Comparison of ENCODE assay signal across 20 cellular contexts in the genomic region with DNA sequence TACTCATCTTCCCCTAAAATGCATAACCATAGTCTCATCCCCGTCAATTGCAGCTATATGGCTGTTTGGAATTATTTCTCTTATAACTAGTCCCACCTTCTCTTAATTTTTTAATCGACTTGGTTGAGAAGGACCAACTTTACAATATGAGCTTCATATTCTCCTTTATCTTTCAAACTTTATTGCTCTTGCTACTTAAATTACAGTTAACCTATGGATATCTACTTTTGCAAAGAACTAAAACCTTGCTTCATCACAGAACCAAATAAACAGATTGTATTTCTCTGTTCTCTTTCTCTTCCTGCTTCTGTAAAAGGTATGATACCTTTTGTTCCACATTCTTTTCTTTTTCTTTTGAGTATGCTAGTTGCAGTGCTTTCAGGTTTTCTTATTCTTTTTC. TPM values are rescaled to one million over a fixed set of nuclear protein-coding genes. Genes with fewer than 3 reads are reported as not detected.
DNase-seq lines count a peak whose midpoint lies in the region; ATAC-seq, FAIRE-seq and TF ChIP-seq lines count a peak whose summit lies in the region.
"Had no signal": no experiment of that assay in that cellular context is flagged by ENCODE, and none has a peak within 500 bp of the region (broad histone marks: within the 10 kb centered on the region; RNA-seq: fewer than 3 reads in every experiment).

No MANE protein-coding gene starts in this region.

- no peaks in the 10 kb centered on the region for H3K27me3 ChIP-seq in upper lobe of right lung
- H3K27me3 ChIP-seq in breast epithelium = no peaks in the 10 kb centered on the region
- H3K27me3 ChIP-seq: BLaER1 treated with 17β-estradiol and CSF1 and Interleukin-3, amounts not matched to agents 10 nM and 100 nM; heart right ventricle; right atrium auricular region had no signal

- no peak for TF ChIP-seq CTCF in upper lobe of right lung (IDR thresholded peaks at IDR 0.05)
- no peak for TF ChIP-seq CTCF in breast epithelium (IDR thresholded peaks at IDR 0.05)

- POLR2A ChIA-PET in activated CD4-positive, alpha-beta memory T cell treated with anti-CD3 and anti-CD28 coated beads, Interleukin-2, amount 10 ng/mL, durations not matched to agents 7 days and 5 days (lab: Charles Lee) = interaction anchor here (0.7 to 15.7 kb wide), 5 partner anchors 18 to 84 kb away, joined by 3 to 730 read pairs (median 64); a partner anchor contains a TSS

- H3K4me1 ChIP-seq in upper lobe of right lung (peaks cover 20% of the 10 kb centered on the region), breast epithelium (no peaks in the 10 kb centered on the region)

- peak; percentile 64 for FAIRE-seq in GM12892 (lab: Jason Lieb, UNC)
- FAIRE-seq: keratinocyte, RCC 7860 had no signal

- H3K4me1 Mint-ChIP-seq in T-helper 2 cell treated with Interferon-gamma antibody and Interleukin-4, amounts not matched to agents 5 μg/mL and 100 μg/mL, for 36 hours (ENCODE audit: low read depth) = peaks cover 64% of the 10 kb centered on the region
- H3K4me1 Mint-ChIP-seq in activated CD4-positive, alpha-beta memory T cell treated with anti-CD3 and anti-CD28 coated beads, Interleukin-2, amount 10 ng/mL, durations not matched to agents 7 days and 5 days = peaks cover 81% of the 10 kb centered on the region
- peaks cover 33 to 53% (median 34%) of the 10 kb centered on the region in 3 donors for H3K4me1 Mint-ChIP-seq in naive B cell

- no peaks in the 10 kb centered on the region for H3K36me3 ChIP-seq in upper lobe of right lung
- no peaks in the 10 kb centered on the region for H3K36me3 ChIP-seq in breast epithelium
- H3K36me3 ChIP-seq: BLaER1 treated with 17β-estradiol and CSF1 and Interleukin-3, amounts not matched to agents 10 nM and 100 nM; heart right ventricle; right atrium auricular region had no signal

- H3K27ac Mint-ChIP-seq in T-helper 2 cell treated with Interferon-gamma antibody and Interleukin-4, amounts not matched to agents 5 μg/mL and 100 μg/mL, for 36 hours = peak overlapping the region; percentile 88
- peak overlapping the region; percentile 95 for H3K27ac Mint-ChIP-seq in activated CD4-positive, alpha-beta memory T cell treated with anti-CD3 and anti-CD28 coated beads, Interleukin-2, amount 10 ng/mL, durations not matched to agents 7 days and 5 days
- H3K27ac Mint-ChIP-seq in naive B cell = peak overlapping the region; percentile 49 to 98 (median 94)
- H3K27ac Mint-ChIP-seq: brain, H9 had no signal

- H3K27ac ChIP-seq in upper lobe of right lung = no peak overlapping the region
- H3K27ac ChIP-seq in breast epithelium = no peak overlapping the region
- H3K27ac ChIP-seq: BLaER1 treated with 17β-estradiol and CSF1 and Interleukin-3, amounts not matched to agents 10 nM and 100 nM; right atrium auricular region had no signal

- H3K9me3 Mint-ChIP-seq in T-helper 2 cell treated with Interferon-gamma antibody and Interleukin-4, amounts not matched to agents 5 μg/mL and 100 μg/mL, for 36 hours = no peaks in the 10 kb centered on the region
- no peaks in the 10 kb centered on the region for H3K9me3 Mint-ChIP-seq in activated CD4-positive, alpha-beta memory T cell treated with anti-CD3 and anti-CD28 coated beads, Interleukin-2, amount 10 ng/mL, durations not matched to agents 7 days and 5 days
- no peaks in the 10 kb centered on the region for H3K9me3 Mint-ChIP-seq in naive B cell
- H3K9me3 Mint-ChIP-seq: H9 had no signal

- TF ChIP-seq POLR2A in GM12892 (IDR thresholded peaks at IDR 0.05; ENCODE audit: low read depth, low read length) (no peak), breast epithelium (IDR thresholded peaks at IDR 0.05) (no peak)

- H3K9me3 ChIP-seq in upper lobe of right lung = no peaks in the 10 kb centered on the region
- H3K9me3 ChIP-seq in breast epithelium = no peaks in the 10 kb centered on the region
- H3K9me3 ChIP-seq: BLaER1 treated with 17β-estradiol and CSF1 and Interleukin-3, amounts not matched to agents 10 nM and 100 nM; heart right ventricle; right atrium auricular region had no signal

- peaks cover 9% of the 10 kb centered on the region for H3K36me3 Mint-ChIP-seq in T-helper 2 cell treated with Interferon-gamma antibody and Interleukin-4, amounts not matched to agents 5 μg/mL and 100 μg/mL, for 36 hours (ENCODE audit: low read depth)
- peaks cover 11% of the 10 kb centered on the region for H3K36me3 Mint-ChIP-seq in activated CD4-positive, alpha-beta memory T cell treated with anti-CD3 and anti-CD28 coated beads, Interleukin-2, amount 10 ng/mL, durations not matched to agents 7 days and 5 days (ENCODE audit: low read depth)
- no peaks in the 10 kb centered on the region for H3K36me3 Mint-ChIP-seq in naive B cell

- H3K4me3 Mint-ChIP-seq in T-helper 2 cell treated with Interferon-gamma antibody and Interleukin-4, amounts not matched to agents 5 μg/mL and 100 μg/mL, for 36 hours = peak overlapping the region; percentile 68
- H3K4me3 Mint-ChIP-seq in activated CD4-positive, alpha-beta memory T cell treated with anti-CD3 and anti-CD28 coated beads, Interleukin-2, amount 10 ng/mL, durations not matched to agents 7 days and 5 days = peak overlapping the region; percentile 80
- peak overlapping the region in 4 of 8 donors; percentile 20 to 57 (median 38) for H3K4me3 Mint-ChIP-seq in naive B cell
- H3K4me3 Mint-ChIP-seq: H9 had no signal

- H3K27me3 Mint-ChIP-seq in T-helper 2 cell treated with Interferon-gamma antibody and Interleukin-4, amounts not matched to agents 5 μg/mL and 100 μg/mL, for 36 hours (ENCODE audit: low read depth) = no peaks in the 10 kb centered on the region
- H3K27me3 Mint-ChIP-seq in activated CD4-positive, alpha-beta memory T cell treated with anti-CD3 and anti-CD28 coated beads, Interleukin-2, amount 10 ng/mL, durations not matched to agents 7 days and 5 days = no peaks in the 10 kb centered on the region
- H3K27me3 Mint-ChIP-seq in naive B cell = no peaks in the 10 kb centered on the region

- H3K4me3 ChIP-seq in upper lobe of right lung = no peak overlapping the region
- H3K4me3 ChIP-seq in breast epithelium = no peak overlapping the region
- H3K4me3 ChIP-seq: BLaER1 treated with 17β-estradiol and CSF1 and Interleukin-3, amounts not matched to agents 10 nM and 100 nM; heart right ventricle; right atrium auricular region had no signal

- ATAC-seq in naive B cell (ENCODE audit: low read depth in 2 of 2) (no peak), upper lobe of right lung (no peak)
- ATAC-seq: heart right ventricle had no signal

- DNase-seq in T-helper 2 cell treated with Interferon-gamma antibody and Interleukin-4, amounts not matched to agents 5 μg/mL and 100 μg/mL, for 36 hours (ENCODE audit: low spot score) = no peak
- DNase-seq in T-helper 2 cell (no peak), GM12892 (ENCODE audit: insufficient read length) (no peak), naive B cell (no peak), upper lobe of right lung (no peak), breast epithelium (ENCODE audit: low spot score in 2 of 2) (no peak), NCI-H1694 (lab: John Stamatoyannopoulos, UW) (no peak)
- no peak for DNase-seq in activated CD4-positive, alpha-beta memory T cell treated with anti-CD3 and anti-CD28 coated beads, Interleukin-2, amount 10 ng/mL, durations not matched to agents 7 days and 5 days
- DNase-seq: 8988T, DMS79, H9, heart right ventricle, mesendoderm, NCI-H2081 treated with DMSO at 0.1 percent for 48 hours, NCI-H526 had no signal

- intact Hi-C loops in upper lobe of right lung (cut with DNase I) (no loop called here), breast epithelium (cut with DNase I; ENCODE audit: low total_unique reads) (no loop called here)

- CTCF ChIA-PET in activated CD4-positive, alpha-beta memory T cell treated with anti-CD3 and anti-CD28 coated beads, Interleukin-2, amount 10 ng/mL, durations not matched to agents 7 days and 5 days (lab: Charles Lee) = interaction anchor here (1.4 to 11.5 kb wide), 2 partner anchors 62 to 89 kb away, joined by 3 to 219 read pairs; no protein-coding TSS in a partner anchor

RNA-seq across cellular contexts. Expression of a gene that starts 6.1 kb away (rescaled TPM):
- 56.9 TPM for polyA plus RNA-seq in GM12892 (2012; ENCODE audit: missing spikeins)
- 100 to 1,000 TPM; 154 to 157 TPM for total RNA-seq in activated CD4-positive, alpha-beta memory T cell treated with anti-CD3 and anti-CD28 coated beads, Interleukin-2, amount 10 ng/mL, durations not matched to agents 7 days and 5 days
- polyA plus RNA-seq in naive B cell (ENCODE audit: low read depth in 6 of 6) = 10 to 100 TPM; 12.3 to 31.0 (median 16.8) TPM
- total RNA-seq in upper lobe of right lung (24.3 TPM), breast epithelium (10 to 100 TPM; 30.6 to 55.4 (median 41.6) TPM)

RNA-seq across cellular contexts. Expression of a gene that starts 42.6 kb away (rescaled TPM):
- polyA plus RNA-seq in GM12892 (2012; ENCODE audit: missing spikeins) = 31.6 TPM
- 10 to 100 TPM; 30.6 to 34.3 TPM for total RNA-seq in activated CD4-positive, alpha-beta memory T cell treated with anti-CD3 and anti-CD28 coated beads, Interleukin-2, amount 10 ng/mL, durations not matched to agents 7 days and 5 days
- 10 to 100 TPM; 23.7 to 36.2 (median 28.4) TPM for polyA plus RNA-seq in naive B cell (ENCODE audit: low read depth in 6 of 6)
- total RNA-seq in upper lobe of right lung (33.0 TPM), breast epithelium (10 to 100 TPM; 18.9 to 22.7 (median 20.3) TPM)
